Comparison of ENCODE assay signal across 9 cellular contexts in the genomic region with DNA sequence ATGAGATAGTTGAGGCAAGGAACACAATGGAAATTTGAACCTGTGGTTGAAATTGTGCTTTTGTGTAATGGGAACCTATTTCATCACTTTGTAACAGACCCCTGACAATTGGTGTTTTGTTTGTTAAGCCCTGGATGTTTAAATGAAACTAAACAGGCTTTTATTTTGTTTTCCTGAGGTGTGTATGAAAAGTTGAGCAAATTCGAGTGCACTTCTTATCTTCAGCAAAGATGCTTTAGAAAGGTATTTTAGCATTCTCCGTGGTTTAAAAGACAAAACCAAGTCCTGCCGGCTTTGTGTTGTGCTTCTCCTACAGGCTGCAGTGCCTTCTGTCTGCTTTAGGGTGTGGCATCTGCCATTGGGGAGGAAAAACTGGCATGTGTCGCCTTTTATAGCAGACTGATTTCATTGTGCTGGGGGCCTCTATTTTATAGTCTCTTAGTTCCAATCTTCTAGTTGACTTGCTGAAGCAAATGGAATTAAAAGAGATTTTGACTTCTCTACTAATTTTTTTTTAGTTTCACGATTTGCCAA. TPM values are rescaled to one million over a fixed set of nuclear protein-coding genes. Genes with fewer than 3 reads are reported as not detected.
A peak's percentile ranks its signal among the peaks of the same experiment; 100 is the strongest.
DNase-seq lines count a peak whose midpoint lies in the region; ATAC-seq and TF ChIP-seq lines count a peak whose summit lies in the region.
"Had no signal": no experiment of that assay in that cellular context is flagged by ENCODE, and none has a peak within 500 bp of the region (broad histone marks: within the 10 kb centered on the region; RNA-seq: fewer than 3 reads in every experiment).

No MANE protein-coding gene starts in this region.

- peak overlapping the region; percentile 61 for H2AFZ ChIP-seq in smooth muscle cell (ENCODE audit: low read depth)

- peaks cover 22% of the 10 kb centered on the region for H3K79me2 ChIP-seq in smooth muscle cell (ENCODE audit: low read depth)

- H3K9me3 ChIP-seq in esophagus (ENCODE audit: control insufficient read depth in 2 of 2, insufficient read depth in 1 of 2, low read depth in 1 of 2, low read length in 1 of 2) = no peaks in the 10 kb centered on the region
- no peaks in the 10 kb centered on the region for H3K9me3 ChIP-seq in smooth muscle cell (replicated peaks; ENCODE audit: low read depth)

- ATAC-seq in HG03521 (IDR thresholded peaks at IDR 0.05; ENCODE audit: unreplicated experiment) = no peak

- H4K20me1 ChIP-seq in smooth muscle cell (ENCODE audit: low read depth) = peaks cover 3% of the 10 kb centered on the region

- 30 to 38% methylated on average over 5 of the region's 5 CpGs for WGBS in esophagus, 2 donors
- WGBS in smooth muscle cell (ENCODE audit: low lambda C conversion rate) = 19% methylated on average over 5 of the region's 5 CpGs

- no peaks in the 10 kb centered on the region for H3K27me3 ChIP-seq in esophagus (ENCODE audit: control insufficient read depth in 1 of 2, insufficient read depth in 2 of 2, low read length in 2 of 2)
- H3K27me3 ChIP-seq in smooth muscle cell (ENCODE audit: low read depth) = no peaks in the 10 kb centered on the region

- peak overlapping the region; percentile 86 for H3K4me2 ChIP-seq in smooth muscle cell

- H3K4me1 ChIP-seq in esophagus (ENCODE audit: control insufficient read depth in 2 of 2, insufficient read depth in 2 of 2, low read length in 1 of 2) = no peaks in the 10 kb centered on the region
- H3K4me1 ChIP-seq in smooth muscle cell (ENCODE audit: low read depth) = peaks cover 33% of the 10 kb centered on the region

- H3K27ac ChIP-seq in esophagus (ENCODE audit: low read depth in 2 of 2, low read length in 1 of 2) (peak overlapping the region; percentile 52 to 53), smooth muscle cell (ENCODE audit: low read depth) (peak overlapping the region; percentile 11)

- no peak overlapping the region for H3K9ac ChIP-seq in smooth muscle cell (ENCODE audit: low read depth)

- H3K36me3 ChIP-seq in esophagus (ENCODE audit: control insufficient read depth in 2 of 2, insufficient read depth in 2 of 2, low read length in 1 of 2) (no peaks in the 10 kb centered on the region), smooth muscle cell (ENCODE audit: low read depth) (no peaks in the 10 kb centered on the region)

- H3F3A ChIP-seq in smooth muscle cell (ENCODE audit: low read depth) = peaks cover 13% of the 10 kb centered on the region

- H3K4me3 ChIP-seq in esophagus (ENCODE audit: low read depth in 1 of 2, low read length in 2 of 2) (no peak overlapping the region), smooth muscle cell (peak overlapping the region; percentile 32)

- TF ChIP-seq CTCF in smooth muscle cell (IDR thresholded peaks at IDR 0.05; ENCODE audit: borderline replicate concordance, insufficient read depth, poor library complexity, severe bottlenecking) = no peak

- peak; percentile 16 for DNase-seq in NCI-H1105 treated with DMSO at 0.1 percent for 48 hours (lab: John Stamatoyannopoulos, UW)
- no peak for DNase-seq in NCI-H1105 (lab: John Stamatoyannopoulos, UW)
- DNase-seq in NCI-H748 (lab: John Stamatoyannopoulos, UW; ENCODE audit: unreplicated experiment) = peak; percentile 88
- no peak for DNase-seq in smooth muscle cell (lab: John Stamatoyannopoulos, UW; ENCODE audit: unreplicated experiment)
- DNase-seq in effector CD8-positive, alpha-beta T cell (lab: John Stamatoyannopoulos, UW) = no peak
- DNase-seq in occipital lobe (lab: John Stamatoyannopoulos, UW) = no peak
- DNase-seq: T-helper 9 cell had no signal

RNA-seq across cellular contexts. Expression of a gene that starts 2.2 kb away (rescaled TPM):
- polyA plus RNA-seq in esophagus (10 to 100 TPM; 15.9 to 16.1 TPM), smooth muscle cell (30.1 and 40.2 TPM in 2 replicates)
- total RNA-seq in smooth muscle cell (52.8 and 65.4 TPM in 2 replicates), occipital lobe (95.8 TPM)

Comparison
In these comparisons a context has a peak if more than half of its experiments do, and no peak if none do; other contexts are left out.
1. DNase-seq: peak in NCI-H1105 treated with DMSO at 0.1 percent for 48 hours (single experiment) and NCI-H748 (single experiment); none in NCI-H1105 (single experiment), smooth muscle cell (single experiment), effector CD8-positive, alpha-beta T cell (single experiment) and occipital lobe (single experiment).